Comparison of ENCODE assay signal across 28 cellular contexts in genomic region chr1:228070851-228071250, GRCh38.
"Had no signal": no experiment of that assay in that cellular context is flagged by ENCODE, and none has a peak within 500 bp of the region (broad histone marks: within the 10 kb centered on the region; RNA-seq: fewer than 3 reads in every experiment).

No MANE protein-coding gene starts in this region.

- H3K36me3 Mint-ChIP-seq: activated naive CD4-positive, alpha-beta T cell treated with anti-CD3 and anti-CD28 coated beads, Interleukin-2, amount 50 U/mL, for 72 hours had no signal

- FAIRE-seq: astrocyte, bronchial epithelial cell, frontal cortex had no signal

- H3K27ac Mint-ChIP-seq: activated CD4-positive, alpha-beta T cell treated with anti-CD3 and anti-CD28 coated beads, Interleukin-2, amount 10 ng/mL, durations not matched to agents 7 days and 5 days; activated CD8-positive, alpha-beta T cell treated with anti-CD3 and anti-CD28 coated beads for 36 hours; activated naive CD4-positive, alpha-beta T cell treated with anti-CD3 and anti-CD28 coated beads, Interleukin-2, amount 50 U/mL, for 72 hours; activated T-helper 17 cell treated with anti-CD3 and anti-CD28 coated beads, Interleukin-2, amount 50 U/mL, for 72 hours; dendritic cell treated with granulocyte-macrophage colony-stimulating factor and Interleukin-4, amounts not matched to agents 40 ng/mL and 50 ng/mL, for 4 days; endodermal cell had no signal

- H3K9me3 Mint-ChIP-seq: activated CD4-positive, alpha-beta T cell treated with anti-CD3 and anti-CD28 coated beads, Interleukin-2, amount 10 ng/mL, durations not matched to agents 7 days and 5 days; activated CD8-positive, alpha-beta T cell treated with anti-CD3 and anti-CD28 coated beads for 36 hours; activated naive CD4-positive, alpha-beta T cell treated with anti-CD3 and anti-CD28 coated beads, Interleukin-2, amount 50 U/mL, for 72 hours; activated T-cell treated with anti-CD3 and anti-CD28 coated beads, Interleukin-2, amount 50 U/mL, for 4 hours; activated T-helper 17 cell treated with anti-CD3 and anti-CD28 coated beads, Interleukin-2, amount 50 U/mL, for 72 hours; central memory CD8-positive, alpha-beta T cell; dendritic cell treated with granulocyte-macrophage colony-stimulating factor and Interleukin-4, amounts not matched to agents 40 ng/mL and 50 ng/mL, for 4 days; endodermal cell had no signal

- H3K27ac ChIP-seq: brain microvascular endothelial cell, coronary artery, dorsolateral prefrontal cortex had no signal

- H3K4me1 Mint-ChIP-seq: activated CD4-positive, alpha-beta T cell treated with anti-CD3 and anti-CD28 coated beads, Interleukin-2, amount 10 ng/mL, durations not matched to agents 7 days and 5 days; activated T-helper 17 cell treated with anti-CD3 and anti-CD28 coated beads, Interleukin-2, amount 50 U/mL, for 72 hours had no signal

- H3K36me3 ChIP-seq: brain microvascular endothelial cell had no signal

- H3K4me3 Mint-ChIP-seq: activated CD4-positive, alpha-beta T cell treated with anti-CD3 and anti-CD28 coated beads, Interleukin-2, amount 10 ng/mL, durations not matched to agents 7 days and 5 days; activated CD8-positive, alpha-beta T cell treated with anti-CD3 and anti-CD28 coated beads for 36 hours; activated T-cell treated with anti-CD3 and anti-CD28 coated beads, Interleukin-2, amount 50 U/mL, for 4 hours; activated T-helper 17 cell treated with anti-CD3 and anti-CD28 coated beads, Interleukin-2, amount 50 U/mL, for 72 hours; central memory CD8-positive, alpha-beta T cell; dendritic cell treated with granulocyte-macrophage colony-stimulating factor and Interleukin-4, amounts not matched to agents 40 ng/mL and 50 ng/mL, for 4 days; endodermal cell had no signal

- DNase-seq: activated CD4-positive, alpha-beta T cell treated with anti-CD3 and anti-CD28 coated beads for 1 hour; activated CD4-positive, alpha-beta T cell treated with anti-CD3 and anti-CD28 coated beads for 4 hours; activated CD4-positive, alpha-beta T cell treated with anti-CD3 and anti-CD28 coated beads, Interleukin-2, amount 10 ng/mL, durations not matched to agents 7 days and 5 days; activated CD4-positive, alpha-beta T cell treated with anti-CD3 and anti-CD28 coated beads, Interleukin-2, amount 50 U/mL, for 48 hours; activated CD8-positive, alpha-beta memory T cell treated with anti-CD3 and anti-CD28 coated beads for 24 hours; activated CD8-positive, alpha-beta T cell treated with anti-CD3 and anti-CD28 coated beads for 36 hours; activated effector memory CD4-positive, alpha-beta T cell treated with Interleukin-2 at 50 U/mL for 16 hours; activated gamma-delta T cell treated with Interleukin-2 at 50 U/mL for 16 hours; activated naive CD4-positive, alpha-beta T cell treated with Interleukin-2 at 50 U/mL for 16 hours; activated T-cell treated with anti-CD3 and anti-CD28 coated beads, Interleukin-2, amount 50 U/mL, for 4 hours; amniotic stem cell; anterior cingulate cortex; brain microvascular endothelial cell; dorsolateral prefrontal cortex; effector memory CD4-positive, alpha-beta T cell; endodermal cell; foreskin fibroblast; head of caudate nucleus; T-helper 2 cell had no signal

- ATAC-seq: activated CD8-positive, alpha-beta T cell treated with anti-CD3 and anti-CD28 coated beads for 36 hours; activated T-cell treated with anti-CD3 and anti-CD28 coated beads, Interleukin-2, amount 50 U/mL, for 4 hours; activated T-helper 17 cell treated with anti-CD3 and anti-CD28 coated beads, Interleukin-2, amount 50 U/mL, for 72 hours; esophagus mucosa had no signal

- H3K4me3 ChIP-seq: coronary artery, dorsolateral prefrontal cortex had no signal
